10 cellular contexts compared by ENCODE assay signal in genomic region chr5:146007270-146007669, GRCh38.
DNase-seq lines count a peak whose midpoint lies in the region; ATAC-seq and TF ChIP-seq lines count a peak whose summit lies in the region.
"Had no signal": no experiment of that assay in that cellular context is flagged by ENCODE, and none has a peak within 500 bp of the region (broad histone marks: within the 10 kb centered on the region; RNA-seq: fewer than 3 reads in every experiment).

No MANE protein-coding gene starts in this region.

- no peak for TF ChIP-seq EP300 in esophagus muscularis mucosa (IDR thresholded peaks at IDR 0.05)

- ATAC-seq in Right ventricle myocardium inferior (peak; percentile 34), right cardiac atrium (no peak), Panc1 (peak; percentile 77), upper lobe of right lung (peak; percentile 63), GM21423 (IDR thresholded peaks at IDR 0.05; ENCODE audit: unreplicated experiment) (no peak)
- ATAC-seq: stimulated activated naive CD8-positive, alpha-beta T cell treated with anti-CD3 and anti-CD28 coated beads, Interleukin-15, amount 100 ng/mL, for 72 hours had no signal

- CTCF ChIA-PET in Panc1 (lab: Charles Lee), result no interaction called here

- H3K36me3 ChIP-seq in Panc1 (ENCODE audit: control insufficient read depth, insufficient read depth, low read length) (peaks cover 5% of the 10 kb centered on the region; the same call in 1 of the 2 replicates), esophagus muscularis mucosa (no peaks in the 10 kb centered on the region), upper lobe of right lung (no peaks in the 10 kb centered on the region)

- POLR2A ChIA-PET in Panc1 (lab: Charles Lee), result interaction anchor here (0.7 kb wide), 1 partner anchor 13 kb away, joined by 3 read pairs; no protein-coding TSS in a partner anchor

- H3K4me1 ChIP-seq in right cardiac atrium (ENCODE audit: control insufficient read depth, insufficient read depth, low read length), result peaks cover 2% of the 10 kb centered on the region
- no peaks in the 10 kb centered on the region for H3K4me1 ChIP-seq in Panc1 (ENCODE audit: control insufficient read depth, insufficient read depth, low read length)
- no peaks in the 10 kb centered on the region for H3K4me1 ChIP-seq in esophagus muscularis mucosa
- H3K4me1 ChIP-seq in upper lobe of right lung, result no peaks in the 10 kb centered on the region

- H3K9me3 ChIP-seq in right cardiac atrium (ENCODE audit: control insufficient read depth, low read length) (no peaks in the 10 kb centered on the region), Panc1 (ENCODE audit: control insufficient read depth, insufficient read depth, low read depth, low read length) (no peaks in the 10 kb centered on the region), esophagus muscularis mucosa (no peaks in the 10 kb centered on the region), upper lobe of right lung (no peaks in the 10 kb centered on the region)

- TF ChIP-seq CTCF in Panc1 (IDR thresholded peaks at IDR 0.05) (peak; percentile 37), esophagus muscularis mucosa (IDR thresholded peaks at IDR 0.05) (no peak), upper lobe of right lung (IDR thresholded peaks at IDR 0.05) (no peak)

- H3K4me3 ChIP-seq in right cardiac atrium (ENCODE audit: low read length) (no peak overlapping the region), Panc1 (ENCODE audit: low read depth in 2 of 2, low read length in 2 of 2) (no peak overlapping the region), esophagus muscularis mucosa (no peak overlapping the region), upper lobe of right lung (no peak overlapping the region)

- intact Hi-C loops in Right ventricle myocardium inferior (cut with DNase I) (no loop called here), right cardiac atrium (cut with DNase I) (no loop called here), Panc1 (cut with micrococcal nuclease; ENCODE audit: unreplicated experiment) (no loop called here), esophagus muscularis mucosa (cut with DNase I) (no loop called here), upper lobe of right lung (cut with DNase I) (no loop called here)

- no TSS peak for BruUV-seq in Panc1 (replicated peaks; lab: Mats Ljungman, UMichigan)

- DNase-seq in Right ventricle myocardium inferior (ENCODE audit: missing footprints) (no peak), right cardiac atrium (no peak), Panc1 (ENCODE audit: low read depth, low spot score) (no peak), esophagus muscularis mucosa (ENCODE audit: extremely low spot score) (peak; percentile 66), upper lobe of right lung (no peak), medulla oblongata (ENCODE audit: extremely low spot score) (no peak), caudate nucleus (lab: John Stamatoyannopoulos, UW) (no peak)
- DNase-seq: activated CD4-positive, alpha-beta T cell treated with anti-CD3 and anti-CD28 coated beads, Interleukin-2, amount 50 U/mL, for 48 hours; stimulated activated naive CD8-positive, alpha-beta T cell treated with anti-CD3 and anti-CD28 coated beads, Interleukin-15, amount 100 ng/mL, for 72 hours had no signal

- no peak for TF ChIP-seq POLR2A in esophagus muscularis mucosa (IDR thresholded peaks at IDR 0.05; ENCODE audit: low read depth)

- WGBS in right cardiac atrium, result 67% methylated on average over 3 of the region's 3 CpGs
- WGBS in esophagus muscularis mucosa, result 71% methylated on average over 3 of the region's 3 CpGs

- in situ Hi-C loops in Panc1 (cut with HindIII; ENCODE audit: low pct_unique_long_range_greater_than_20kb, low sequenced_read_pairs), result no loop called here

- H3K27me3 ChIP-seq in right cardiac atrium (ENCODE audit: control insufficient read depth, insufficient read depth) (no peaks in the 10 kb centered on the region), Panc1 (ENCODE audit: control insufficient read depth, insufficient read depth, low read length) (no peaks in the 10 kb centered on the region), esophagus muscularis mucosa (no peaks in the 10 kb centered on the region), upper lobe of right lung (no peaks in the 10 kb centered on the region)

- H3K27ac ChIP-seq in right cardiac atrium (ENCODE audit: low read length) (no peak overlapping the region), Panc1 (ENCODE audit: low read length) (no peak overlapping the region), esophagus muscularis mucosa (replicated peaks in 1 of 4) (no peak overlapping the region), upper lobe of right lung (no peak overlapping the region), caudate nucleus (ENCODE audit: low read depth, low read length) (no peak overlapping the region)

Comparison
In these comparisons a context has a peak if more than half of its experiments do, and no peak if none do; other contexts are left out.
1. ATAC-seq: peak in Right ventricle myocardium inferior (single experiment), Panc1 (single experiment) and upper lobe of right lung (single experiment); none in right cardiac atrium (0 of 2) and GM21423 (single experiment).